23 cellular contexts compared by ENCODE assay signal in the genomic region with DNA sequence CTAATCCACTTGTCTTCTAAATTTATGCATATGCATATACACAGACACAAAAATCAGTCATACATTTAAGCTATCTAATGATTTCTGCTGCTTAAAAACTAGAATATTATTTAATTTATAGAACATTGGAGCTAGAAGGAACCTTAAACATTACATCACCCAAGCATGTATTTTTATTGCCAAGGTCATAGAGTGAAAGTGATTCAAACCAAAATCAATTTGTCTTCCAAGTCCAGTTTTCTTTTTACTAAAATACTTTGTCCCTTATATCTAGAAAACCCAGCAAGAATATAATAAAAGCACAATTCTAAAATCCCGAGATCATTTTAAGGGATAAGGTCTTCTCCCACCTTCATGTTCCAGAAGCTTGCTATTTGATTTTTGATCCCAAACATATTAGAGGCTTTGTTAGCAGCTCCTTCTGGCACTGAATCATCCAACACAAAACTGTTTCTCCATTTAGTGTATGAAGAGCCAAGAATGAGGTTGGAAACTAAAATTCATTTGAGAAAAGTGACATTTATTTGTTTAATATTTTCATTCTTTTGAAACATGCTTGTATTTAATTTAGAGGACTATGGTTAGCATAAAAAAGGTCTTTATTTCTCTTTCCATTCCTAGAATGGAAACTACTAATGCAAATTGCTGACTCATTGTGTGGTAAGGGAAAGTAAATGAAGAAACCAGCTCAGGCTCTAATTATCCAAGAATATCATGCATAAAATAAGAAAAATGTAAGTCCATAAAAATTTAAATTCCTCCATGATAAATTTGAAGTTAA.
DNase-seq lines count a peak whose midpoint lies in the region; ATAC-seq and TF ChIP-seq lines count a peak whose summit lies in the region.
"Had no signal": no experiment of that assay in that cellular context is flagged by ENCODE, and none has a peak within 500 bp of the region (broad histone marks: within the 10 kb centered on the region; RNA-seq: fewer than 3 reads in every experiment).

No MANE protein-coding gene starts in this region.

- TF ChIP-seq EP300 in tibial nerve (IDR thresholded peaks at IDR 0.05), result no peak

- peaks cover 0 to 6% (median 0%) of the 10 kb centered on the region in 4 donors for H3K4me1 ChIP-seq in tibial nerve
- H3K4me1 ChIP-seq: Caco-2, Peyer's patch, SJCRH30 had no signal

- no peak for TF ChIP-seq POLR2A in tibial nerve (IDR thresholded peaks at IDR 0.05)

- WGBS in tibial nerve, 2 donors, result 25 to 37% methylated on average over 1 of the region's 1 CpG

- in situ Hi-C loops in KBM-7 (cut with MboI; ENCODE audit: low pct_unique_long_range_greater_than_20kb, low sequenced_read_pairs), result no loop called here
- in situ Hi-C loops in astrocyte of the cerebellum (cut with HindIII; ENCODE audit: low sequenced_read_pairs), result no loop called here

- H3K4me3 ChIP-seq in astrocyte of the cerebellum (ENCODE audit: low read depth, low read length) (no peak overlapping the region), tibial nerve (no peak overlapping the region)
- H3K4me3 ChIP-seq: dorsolateral prefrontal cortex, Peyer's patch, SJCRH30, thyroid gland had no signal

- H3K27ac ChIP-seq in tibial nerve, result no peak overlapping the region
- H3K27ac ChIP-seq: C4-2B, dorsolateral prefrontal cortex, Peyer's patch, SJCRH30, thyroid gland had no signal

- no peak for ATAC-seq in GM18861 (IDR thresholded peaks at IDR 0.05; ENCODE audit: unreplicated experiment)
- ATAC-seq in HG02678 (IDR thresholded peaks at IDR 0.05; ENCODE audit: unreplicated experiment), result no peak
- ATAC-seq: activated CD8-positive, alpha-beta T cell treated with anti-CD3 and anti-CD28 coated beads for 36 hours; natural killer cell; stimulated activated naive CD8-positive, alpha-beta T cell treated with anti-CD3 and anti-CD28 coated beads, Interleukin-15, amount 100 ng/mL, for 72 hours had no signal

- DNase-seq in EH (ENCODE audit: low read depth), result peak; percentile 58
- peak; percentile 16 for DNase-seq in KBM-7
- DNase-seq in astrocyte of the cerebellum (ENCODE audit: low read depth), result peak; percentile 67
- peak; percentile 3 for DNase-seq in kidney tubule cell (ENCODE audit: low spot score)
- DNase-seq in tibial nerve (ENCODE audit: low spot score in 2 of 2), result no peak
- DNase-seq: activated CD4-positive, alpha-beta T cell treated with anti-CD3 and anti-CD28 coated beads for 1 hour; activated CD8-positive, alpha-beta T cell treated with anti-CD3 and anti-CD28 coated beads for 36 hours; aorta; Caco-2; dorsolateral prefrontal cortex; kidney; natural killer cell; NCI-H1417; NCI-H2081 treated with DMSO at 0.1 percent for 48 hours; NCI-H226; NCI-H69; Peyer's patch; SJCRH30; stimulated activated naive CD8-positive, alpha-beta T cell treated with anti-CD3 and anti-CD28 coated beads, Interleukin-15, amount 100 ng/mL, for 72 hours; thyroid gland had no signal

- H3K36me3 ChIP-seq in tibial nerve, result no peaks in the 10 kb centered on the region
- H3K36me3 ChIP-seq: Peyer's patch, SJCRH30, thyroid gland had no signal

- TF ChIP-seq CTCF in astrocyte of the cerebellum (IDR thresholded peaks at IDR 0.05; ENCODE audit: low read depth, low read length, missing control alignments) (no peak), tibial nerve (IDR thresholded peaks at IDR 0.05) (no peak)

- H3K27me3 ChIP-seq in tibial nerve, result no peaks in the 10 kb centered on the region
- H3K27me3 ChIP-seq: dorsolateral prefrontal cortex, Peyer's patch, SJCRH30, thyroid gland had no signal

- H3K9me3 ChIP-seq in tibial nerve, result no peaks in the 10 kb centered on the region
- H3K9me3 ChIP-seq: Caco-2, Peyer's patch, SJCRH30, thyroid gland had no signal

Comparison
In these comparisons a context has a peak if more than half of its experiments do, and no peak if none do; other contexts are left out.
1. DNase-seq: peak in EH (single experiment), KBM-7 (single experiment), astrocyte of the cerebellum (single experiment) and kidney tubule cell (single experiment); none in tibial nerve (0 of 2).